ENCODE assay signal across 9 cellular contexts in genomic region chr7:73822319-73823173, GRCh38. TPM values are rescaled to one million over a fixed set of nuclear protein-coding genes. Genes with fewer than 3 reads are reported as not detected.
A peak's percentile ranks its signal among the peaks of the same experiment; 100 is the strongest.
DNase-seq lines count a peak whose midpoint lies in the region; TF ChIP-seq lines count a peak whose summit lies in the region.
"Had no signal": no experiment of that assay in that cellular context is flagged by ENCODE, and none has a peak within 500 bp of the region (broad histone marks: within the 10 kb centered on the region; RNA-seq: fewer than 3 reads in every experiment).

No MANE protein-coding gene starts in this region.

- peaks cover 5% of the 10 kb centered on the region for H3K4me1 ChIP-seq in HEK293 (ENCODE audit: control insufficient read depth, insufficient read depth, low read length)

- no peak overlapping the region for H3K27ac ChIP-seq in HEK293 (ENCODE audit: extremely low read depth, low read depth, low read length)

- CTCF ChIA-PET in HEK293 (lab: Yijun Ruan, JAX), result interaction anchor here (0.7 to 2.7 kb wide), 6 partner anchors 11 to 87 kb away, joined by 3 to 10 read pairs (median 4); no protein-coding TSS in a partner anchor
- CTCF ChIA-PET in activated naive CD4-positive, alpha-beta T cell treated with anti-CD3 and anti-CD28 coated beads, Interleukin-2, amount 10 ng/mL, durations not matched to agents 7 days and 5 days (lab: Charles Lee), result interaction anchor here (0.6 to 1.0 kb wide), 4 partner anchors 13 to 33 kb away, joined by 3 read pairs; no protein-coding TSS in a partner anchor

- POLR2A ChIA-PET in HEK293 (lab: Yijun Ruan, JAX), result interaction anchor here (0.5 to 2.4 kb wide), 4 partner anchors 20 to 382 kb away, joined by 3 to 14 read pairs (median 8); partner anchors contain the start of gene METTL27

- H3K27ac Mint-ChIP-seq in activated naive CD4-positive, alpha-beta T cell treated with anti-CD3 and anti-CD28 coated beads, Interleukin-2, amount 10 ng/mL, durations not matched to agents 7 days and 5 days, result no peak overlapping the region
- no peak overlapping the region for H3K27ac Mint-ChIP-seq in glutamatergic neuron (ENCODE audit: unreplicated experiment)
- H3K27ac Mint-ChIP-seq: IgD-negative memory B cell had no signal

- H3K36me3 Mint-ChIP-seq in activated naive CD4-positive, alpha-beta T cell treated with anti-CD3 and anti-CD28 coated beads, Interleukin-2, amount 10 ng/mL, durations not matched to agents 7 days and 5 days, result no peaks in the 10 kb centered on the region
- H3K36me3 Mint-ChIP-seq in glutamatergic neuron (ENCODE audit: unreplicated experiment), result no peaks in the 10 kb centered on the region

- H3K4me3 ChIP-seq in HEK293 (ENCODE audit: low read depth, low read length) (no peak overlapping the region), fibroblast of the aortic adventitia (ENCODE audit: low read depth, low read length) (no peak overlapping the region)

- H3K4me3 Mint-ChIP-seq in activated naive CD4-positive, alpha-beta T cell treated with anti-CD3 and anti-CD28 coated beads, Interleukin-2, amount 10 ng/mL, durations not matched to agents 7 days and 5 days, result no peak overlapping the region
- H3K4me3 Mint-ChIP-seq in glutamatergic neuron (ENCODE audit: unreplicated experiment), result no peak overlapping the region

- no peaks in the 10 kb centered on the region for H3K9me3 Mint-ChIP-seq in activated naive CD4-positive, alpha-beta T cell treated with anti-CD3 and anti-CD28 coated beads, Interleukin-2, amount 10 ng/mL, durations not matched to agents 7 days and 5 days
- peaks cover 2% of the 10 kb centered on the region for H3K9me3 Mint-ChIP-seq in glutamatergic neuron (ENCODE audit: unreplicated experiment)
- H3K9me3 Mint-ChIP-seq: IgD-negative memory B cell had no signal

- H3K4me1 Mint-ChIP-seq in activated naive CD4-positive, alpha-beta T cell treated with anti-CD3 and anti-CD28 coated beads, Interleukin-2, amount 10 ng/mL, durations not matched to agents 7 days and 5 days, result peaks cover 11% of the 10 kb centered on the region
- H3K4me1 Mint-ChIP-seq in glutamatergic neuron (ENCODE audit: low read depth, unreplicated experiment), result peaks cover 1% of the 10 kb centered on the region

- no peak for TF ChIP-seq CTCF in HEK293 (tag by site-specific recombination; IDR thresholded peaks at IDR 0.05)
- no peak for TF ChIP-seq CTCF in fibroblast of the aortic adventitia (IDR thresholded peaks at IDR 0.05; ENCODE audit: insufficient read depth, low read length)
- no peak for TF ChIP-seq CTCF in glutamatergic neuron (IDR thresholded peaks at IDR 0.05; ENCODE audit: partially characterized antibody, unreplicated experiment)

- peaks cover 29% of the 10 kb centered on the region for H3K27me3 Mint-ChIP-seq in activated naive CD4-positive, alpha-beta T cell treated with anti-CD3 and anti-CD28 coated beads, Interleukin-2, amount 10 ng/mL, durations not matched to agents 7 days and 5 days
- peaks cover 13% of the 10 kb centered on the region for H3K27me3 Mint-ChIP-seq in glutamatergic neuron (ENCODE audit: unreplicated experiment)

- DNase-seq in SHP77 treated with DMSO at 0.1 percent for 48 hours (lab: John Stamatoyannopoulos, UW), result peak; percentile 12
- peak; percentile 90 for DNase-seq in fibroblast of the aortic adventitia (ENCODE audit: low read depth)
- DNase-seq in stromal cell of bone marrow (ENCODE audit: low read depth), result peak; percentile 99
- DNase-seq in pons (ENCODE audit: low spot score), result no peak
- no peak for DNase-seq in GM19238 (ENCODE audit: insufficient read length, low spot score)
- DNase-seq in activated naive CD4-positive, alpha-beta T cell treated with anti-CD3 and anti-CD28 coated beads, Interleukin-2, amount 10 ng/mL, durations not matched to agents 7 days and 5 days, result no peak
- no peak for DNase-seq in glutamatergic neuron

- no peaks in the 10 kb centered on the region for H3K36me3 ChIP-seq in HEK293 (ENCODE audit: control insufficient read depth in 2 of 2, insufficient read depth in 1 of 2, low read length in 2 of 2)

- no peaks in the 10 kb centered on the region for H3K9me3 ChIP-seq in HEK293 (ENCODE audit: control insufficient read depth, insufficient read depth, low read depth, low read length)

TF ChIP-seq in HEK293, 187 proteins besides CTCF, POLR2A, EP300 and RAD21 (continues in another document):
- peak; percentile 24; the same call in 1 of the 2 replicates for TF ChIP-seq ZNF335 (tag by site-specific recombination; conservative IDR thresholded peaks at IDR 0.05)
- no peak for TF ChIP-seq ZNF561 (tag by site-specific recombination; IDR thresholded peaks at IDR 0.05; ENCODE audit: borderline replicate concordance)
- no peak for TF ChIP-seq PRDM4 (tag by site-specific recombination; IDR thresholded peaks at IDR 0.05)
- no peak for TF ChIP-seq ZNF521 (tag by site-specific recombination; IDR thresholded peaks at IDR 0.05)
- no peak for TF ChIP-seq ZNF175 (tag by site-specific recombination; IDR thresholded peaks at IDR 0.05)
- no peak for TF ChIP-seq ZNF704 (tag by site-specific recombination; IDR thresholded peaks at IDR 0.05)
- no peak for TF ChIP-seq ZNF157 (tag by site-specific recombination; IDR thresholded peaks at IDR 0.05)
- no peak for TF ChIP-seq ZNF362 (tag by site-specific recombination; IDR thresholded peaks at IDR 0.05)
- no peak for TF ChIP-seq ZNF354C (tag by site-specific recombination; IDR thresholded peaks at IDR 0.05; ENCODE audit: borderline replicate concordance, low read depth)
- TF ChIP-seq ZNF585B (tag by site-specific recombination; IDR thresholded peaks at IDR 0.05), result no peak
- TF ChIP-seq ZNF114 (tag by site-specific recombination; IDR thresholded peaks at IDR 0.05), result no peak
- no peak for TF ChIP-seq ZNF785 (tag by site-specific recombination; IDR thresholded peaks at IDR 0.05)
- no peak for TF ChIP-seq ZNF768 (tag by site-specific recombination; IDR thresholded peaks at IDR 0.05)
- TF ChIP-seq ZNF324 (tag by site-specific recombination; IDR thresholded peaks at IDR 0.05), result no peak
- TF ChIP-seq ZNF433 (tag by site-specific recombination; IDR thresholded peaks at IDR 0.05; ENCODE audit: low read depth), result no peak
- TF ChIP-seq ZNF341 (tag by site-specific recombination; IDR thresholded peaks at IDR 0.05; ENCODE audit: low read depth), result peak; percentile 7; the same call in 1 of the 2 replicates
- no peak for TF ChIP-seq ZNF404 (tag by site-specific recombination; IDR thresholded peaks at IDR 0.05)
- no peak for TF ChIP-seq ZNF391 (tag by site-specific recombination; IDR thresholded peaks at IDR 0.05; ENCODE audit: borderline replicate concordance, low read depth)
- TF ChIP-seq ZBTB8A (tag by site-specific recombination; IDR thresholded peaks at IDR 0.05), result no peak
- TF ChIP-seq ZNF132 (tag by site-specific recombination; IDR thresholded peaks at IDR 0.05; ENCODE audit: borderline replicate concordance), result no peak
- TF ChIP-seq ZNF133 (tag by site-specific recombination; IDR thresholded peaks at IDR 0.05), result no peak
- TF ChIP-seq KLF9 (tag by site-specific recombination; IDR thresholded peaks at IDR 0.05; ENCODE audit: low read depth), result 0 out of 2 replicates have a peak, but pooled peaks have one; percentile 43

RNA-seq across cellular contexts. Expression of gene CLDN4, which starts 8.2 kb away (rescaled TPM):
- 0.54 and 0.74 TPM in 2 replicates for total RNA-seq in fibroblast of the aortic adventitia (ENCODE audit: low replicate concordance)
- 0.54 TPM for total RNA-seq in glutamatergic neuron (ENCODE audit: unreplicated experiment)

RNA-seq across cellular contexts. Expression of gene METTL27, which starts 19.8 kb away (rescaled TPM):
- 6.1 and 10.7 TPM in 2 replicates for total RNA-seq in fibroblast of the aortic adventitia (ENCODE audit: low replicate concordance)
- 2.9 TPM for total RNA-seq in glutamatergic neuron (ENCODE audit: unreplicated experiment)

RNA-seq across cellular contexts. Expression of gene TMEM270, which starts 38.4 kb away (rescaled TPM):
- total RNA-seq in fibroblast of the aortic adventitia (ENCODE audit: low replicate concordance) (not detected in 2 replicates), glutamatergic neuron (ENCODE audit: unreplicated experiment) (not detected)

RNA-seq across cellular contexts. Expression of gene CLDN3, which starts 52.5 kb away (rescaled TPM):
- total RNA-seq in fibroblast of the aortic adventitia (ENCODE audit: low replicate concordance) (not detected in 2 replicates), glutamatergic neuron (ENCODE audit: unreplicated experiment) (not detected)

Comparison
In these comparisons a context has a peak if more than half of its experiments do, and no peak if none do; other contexts are left out.
1. DNase-seq: peak in SHP77 treated with DMSO at 0.1 percent for 48 hours (single experiment), fibroblast of the aortic adventitia (single experiment) and stromal cell of bone marrow (single experiment); none in pons (single experiment), GM19238 (single experiment), activated naive CD4-positive, alpha-beta T cell treated with anti-CD3 and anti-CD28 coated beads, Interleukin-2, amount 10 ng/mL, durations not matched to agents 7 days and 5 days (single experiment) and glutamatergic neuron (single experiment).